In genomic region chrX:134659761-134660160, GRCh38 we compare ENCODE assay signal across 27 cellular contexts. TPM values are rescaled to one million over a fixed set of nuclear protein-coding genes. Genes with fewer than 3 reads are reported as not detected.
"Had no signal": no experiment of that assay in that cellular context is flagged by ENCODE, and none has a peak within 500 bp of the region (broad histone marks: within the 10 kb centered on the region; RNA-seq: fewer than 3 reads in every experiment).

No MANE protein-coding gene starts in this region.

- ATAC-seq: gastrocnemius medialis; left ventricle myocardium superior; lower lobe of right lung; mucosa of descending colon; stimulated activated naive B cell treated with anti-CD40 and anti-IgM and Interleukin-4, amounts not matched to agents 10 μg/mL and 1 μg/mL and 100 μg/mL, for 72 hours had no signal

- H3K4me1 Mint-ChIP-seq: memory B cell; naive B cell; neural progenitor cell; stimulated activated naive B cell treated with anti-CD40 and anti-IgM and Interleukin-4, amounts not matched to agents 10 μg/mL and 1 μg/mL and 100 μg/mL, for 72 hours had no signal

- H3K36me3 ChIP-seq: colonic mucosa, esophagus squamous epithelium, gastrocnemius medialis, lower lobe of right lung, neural progenitor cell, prostate gland, right atrium auricular region, sigmoid colon, thoracic aorta, tibial nerve, upper lobe of left lung had no signal

- H3K27ac Mint-ChIP-seq: memory B cell; mesothelial cell of epicardium; naive B cell; neural progenitor cell; stimulated activated naive B cell treated with anti-CD40 and anti-IgM and Interleukin-4, amounts not matched to agents 10 μg/mL and 1 μg/mL and 100 μg/mL, for 72 hours; stimulated activated naive CD8-positive, alpha-beta T cell treated with anti-CD3 and anti-CD28 coated beads, Interleukin-15, Interleukin-2, amounts not matched to agents 100 ng/mL and 50 ng/mL, for 24 hours had no signal

- H3K9me3 Mint-ChIP-seq: dendritic cell treated with granulocyte-macrophage colony-stimulating factor and Interleukin-4, amounts not matched to agents 40 ng/mL and 50 ng/mL, for 4 days; memory B cell; neural progenitor cell; stimulated activated naive B cell treated with anti-CD40 and anti-IgM and Interleukin-4, amounts not matched to agents 10 μg/mL and 1 μg/mL and 100 μg/mL, for 72 hours; stimulated activated naive CD8-positive, alpha-beta T cell treated with anti-CD3 and anti-CD28 coated beads, Interleukin-15, Interleukin-2, amounts not matched to agents 100 ng/mL and 50 ng/mL, for 24 hours had no signal

- H3K9ac ChIP-seq: neural progenitor cell had no signal

- H3K4me1 ChIP-seq: colonic mucosa, esophagus squamous epithelium, gastrocnemius medialis, lower lobe of right lung, neural progenitor cell, prostate gland, right atrium auricular region, sigmoid colon, tibial nerve, upper lobe of left lung had no signal

- H3K27me3 ChIP-seq: esophagus squamous epithelium, gastrocnemius medialis, neural progenitor cell, right atrium auricular region, sigmoid colon, upper lobe of left lung had no signal

- H3K36me3 Mint-ChIP-seq: memory B cell; mesothelial cell of epicardium; naive B cell; neural progenitor cell; stimulated activated naive B cell treated with anti-CD40 and anti-IgM and Interleukin-4, amounts not matched to agents 10 μg/mL and 1 μg/mL and 100 μg/mL, for 72 hours had no signal

- DNase-seq: colonic mucosa; effector CD8-positive, alpha-beta T cell; erythroblast; esophagus squamous epithelium; gastrocnemius medialis; head of caudate nucleus; left ventricle myocardium superior; lower lobe of right lung; mucosa of descending colon; naive B cell; sigmoid colon; stimulated activated naive B cell treated with anti-CD40 and anti-IgM and Interleukin-4, amounts not matched to agents 10 μg/mL and 1 μg/mL and 100 μg/mL, for 72 hours; upper lobe of left lung had no signal

- H3K4me2 ChIP-seq: neural progenitor cell had no signal

- H3K4me3 Mint-ChIP-seq: dendritic cell treated with granulocyte-macrophage colony-stimulating factor and Interleukin-4, amounts not matched to agents 40 ng/mL and 50 ng/mL, for 4 days; memory B cell; mesothelial cell of epicardium; naive B cell; nephron; neural progenitor cell; stimulated activated naive B cell treated with anti-CD40 and anti-IgM and Interleukin-4, amounts not matched to agents 10 μg/mL and 1 μg/mL and 100 μg/mL, for 72 hours; stimulated activated naive CD8-positive, alpha-beta T cell treated with anti-CD3 and anti-CD28 coated beads, Interleukin-15, Interleukin-2, amounts not matched to agents 100 ng/mL and 50 ng/mL, for 24 hours had no signal

- H2AFZ ChIP-seq: neural progenitor cell had no signal

- H3K27ac ChIP-seq: colonic mucosa, esophagus squamous epithelium, gastrocnemius medialis, lower lobe of right lung, neural progenitor cell, prostate gland, right atrium auricular region, sigmoid colon, thoracic aorta, tibial nerve, upper lobe of left lung had no signal

- H3K4me3 ChIP-seq: colonic mucosa, esophagus squamous epithelium, gastrocnemius medialis, lower lobe of right lung, mucosa of descending colon, neural progenitor cell, prostate gland, right atrium auricular region, sigmoid colon, thoracic aorta, tibial nerve, upper lobe of left lung had no signal

- H3K9me3 ChIP-seq: colonic mucosa, esophagus squamous epithelium, gastrocnemius medialis, lower lobe of right lung, mucosa of descending colon, prostate gland, right atrium auricular region, sigmoid colon, thoracic aorta, tibial nerve, upper lobe of left lung had no signal

RNA-seq across cellular contexts. Expression of gene PLAC1, which starts 1.5 kb away (rescaled TPM):
- total RNA-seq: chondrocyte, colonic mucosa, gastrocnemius medialis, glomerular endothelial cell, left ventricle myocardium superior, lower lobe of right lung, mucosa of descending colon, osteoblast, right atrium auricular region, skeletal muscle tissue, thoracic aorta, tibial nerve, upper lobe of left lung had no signal
